ENCODE assay signal across 1 cellular context in the genomic region with DNA sequence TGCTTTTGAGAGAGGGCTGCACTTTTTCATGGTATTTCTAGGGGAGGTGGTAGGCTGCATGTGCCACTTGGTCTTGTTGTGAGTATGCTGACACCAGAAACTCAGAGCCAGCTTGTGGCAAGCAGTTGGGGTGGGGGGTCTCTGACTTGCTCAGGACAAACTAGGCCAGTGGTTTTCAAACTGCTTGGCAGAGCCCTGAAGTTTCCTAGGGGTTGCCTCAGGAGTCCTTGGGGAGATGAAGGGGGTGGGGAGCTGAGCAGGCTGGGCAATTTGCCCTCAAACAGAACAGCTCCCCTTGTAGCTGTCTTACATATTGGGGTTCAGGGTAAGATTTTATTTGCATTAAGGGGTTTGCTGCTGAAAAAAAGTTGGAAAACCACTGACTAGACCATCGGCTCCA.
TF ChIP-seq lines count a peak whose summit lies in the region.

No MANE protein-coding gene starts in this region.

TF ChIP-seq in HepG2, 621 proteins besides CTCF, POLR2A, EP300 and RAD21:
- TF ChIP-seq, protein P1, sequence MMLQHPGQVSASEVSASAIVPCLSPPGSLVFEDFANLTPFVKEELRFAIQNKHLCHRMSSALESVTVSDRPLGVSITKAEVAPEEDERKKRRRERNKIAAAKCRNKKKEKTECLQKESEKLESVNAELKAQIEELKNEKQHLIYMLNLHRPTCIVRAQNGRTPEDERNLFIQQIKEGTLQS (CRISPR knock-in tag; IDR thresholded peaks at IDR 0.05): 0 out of 2 replicates have a peak, but pooled peaks have one; percentile 15
- TF ChIP-seq SETDB1 (CRISPR knock-in tag; IDR thresholded peaks at IDR 0.05; ENCODE audit: borderline replicate concordance) (no peak), HCFC1 (IDR thresholded peaks at IDR 0.05; ENCODE audit: low read depth, low read length) (no peak), ZNF329 (CRISPR knock-in tag; IDR thresholded peaks at IDR 0.05; ENCODE audit: low read depth) (no peak), GLI4 (CRISPR knock-in tag; IDR thresholded peaks at IDR 0.05; ENCODE audit: borderline replicate concordance) (no peak), HES4 (CRISPR knock-in tag; IDR thresholded peaks at IDR 0.05; ENCODE audit: borderline replicate concordance) (no peak), ZZZ3 (CRISPR knock-in tag; IDR thresholded peaks at IDR 0.05; ENCODE audit: borderline replicate concordance) (0 out of 2 replicates have a peak, but pooled peaks have one; percentile 52), HMG20B (CRISPR knock-in tag; conservative IDR thresholded peaks at IDR 0.05) (0 out of 2 replicates have a peak, but pooled peaks have one; percentile 22)
- TF ChIP-seq, protein P2, sequence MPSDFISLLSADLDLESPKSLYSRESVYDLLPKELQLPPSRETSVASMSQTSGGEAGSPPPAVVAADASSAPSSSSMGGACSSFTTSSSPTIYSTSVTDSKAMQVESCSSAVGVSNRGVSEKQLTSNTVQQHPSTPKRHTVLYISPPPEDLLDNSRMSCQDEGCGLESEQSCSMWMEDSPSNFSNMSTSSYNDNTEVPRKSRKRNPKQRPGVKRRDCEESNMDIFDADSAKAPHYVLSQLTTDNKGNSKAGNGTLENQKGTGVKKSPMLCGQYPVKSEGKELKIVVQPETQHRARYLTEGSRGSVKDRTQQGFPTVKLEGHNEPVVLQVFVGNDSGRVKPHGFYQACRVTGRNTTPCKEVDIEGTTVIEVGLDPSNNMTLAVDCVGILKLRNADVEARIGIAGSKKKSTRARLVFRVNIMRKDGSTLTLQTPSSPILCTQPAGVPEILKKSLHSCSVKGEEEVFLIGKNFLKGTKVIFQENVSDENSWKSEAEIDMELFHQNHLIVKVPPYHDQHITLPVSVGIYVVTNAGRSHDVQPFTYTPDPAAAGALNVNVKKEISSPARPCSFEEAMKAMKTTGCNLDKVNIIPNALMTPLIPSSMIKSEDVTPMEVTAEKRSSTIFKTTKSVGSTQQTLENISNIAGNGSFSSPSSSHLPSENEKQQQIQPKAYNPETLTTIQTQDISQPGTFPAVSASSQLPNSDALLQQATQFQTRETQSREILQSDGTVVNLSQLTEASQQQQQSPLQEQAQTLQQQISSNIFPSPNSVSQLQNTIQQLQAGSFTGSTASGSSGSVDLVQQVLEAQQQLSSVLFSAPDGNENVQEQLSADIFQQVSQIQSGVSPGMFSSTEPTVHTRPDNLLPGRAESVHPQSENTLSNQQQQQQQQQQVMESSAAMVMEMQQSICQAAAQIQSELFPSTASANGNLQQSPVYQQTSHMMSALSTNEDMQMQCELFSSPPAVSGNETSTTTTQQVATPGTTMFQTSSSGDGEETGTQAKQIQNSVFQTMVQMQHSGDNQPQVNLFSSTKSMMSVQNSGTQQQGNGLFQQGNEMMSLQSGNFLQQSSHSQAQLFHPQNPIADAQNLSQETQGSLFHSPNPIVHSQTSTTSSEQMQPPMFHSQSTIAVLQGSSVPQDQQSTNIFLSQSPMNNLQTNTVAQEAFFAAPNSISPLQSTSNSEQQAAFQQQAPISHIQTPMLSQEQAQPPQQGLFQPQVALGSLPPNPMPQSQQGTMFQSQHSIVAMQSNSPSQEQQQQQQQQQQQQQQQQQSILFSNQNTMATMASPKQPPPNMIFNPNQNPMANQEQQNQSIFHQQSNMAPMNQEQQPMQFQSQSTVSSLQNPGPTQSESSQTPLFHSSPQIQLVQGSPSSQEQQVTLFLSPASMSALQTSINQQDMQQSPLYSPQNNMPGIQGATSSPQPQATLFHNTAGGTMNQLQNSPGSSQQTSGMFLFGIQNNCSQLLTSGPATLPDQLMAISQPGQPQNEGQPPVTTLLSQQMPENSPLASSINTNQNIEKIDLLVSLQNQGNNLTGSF (CRISPR knock-in tag; IDR thresholded peaks at IDR 0.05): 0 out of 2 replicates have a peak, but pooled peaks have one; percentile 37
